11 cellular contexts compared by ENCODE assay signal in the genomic region with DNA sequence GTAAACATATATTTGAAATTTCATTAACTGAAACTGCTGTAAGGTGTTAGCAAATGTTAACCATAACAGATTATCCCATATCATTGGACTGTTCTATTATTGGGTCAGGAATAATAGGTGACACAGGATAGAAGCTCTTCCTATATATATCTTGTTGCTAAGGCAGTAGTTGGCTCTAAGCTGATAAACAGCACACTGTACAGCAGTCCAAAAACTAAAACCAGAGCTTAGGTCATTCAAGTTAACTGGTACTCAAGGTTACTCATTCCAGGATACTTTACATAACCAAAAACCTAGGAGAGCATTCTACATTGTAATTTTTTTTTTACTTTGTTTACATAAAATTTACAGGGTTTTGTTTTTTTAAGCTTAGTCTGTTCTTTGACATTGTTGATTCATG. TPM values are rescaled to one million over a fixed set of nuclear protein-coding genes. Genes with fewer than 3 reads are reported as not detected.
DNase-seq lines count a peak whose midpoint lies in the region; ATAC-seq and TF ChIP-seq lines count a peak whose summit lies in the region.
"Had no signal": no experiment of that assay in that cellular context is flagged by ENCODE, and none has a peak within 500 bp of the region (broad histone marks: within the 10 kb centered on the region; RNA-seq: fewer than 3 reads in every experiment).

No MANE protein-coding gene starts in this region.

- no peak overlapping the region for H3K23ac ChIP-seq in IMR-90 (ENCODE audit: low read depth, low read length)

- DNase-seq in GM23248 (peak; percentile 59), IMR-90 (peak; percentile 64), fibroblast of the aortic adventitia (ENCODE audit: low read depth) (peak; percentile 36), renal cortical epithelial cell (ENCODE audit: low read depth) (peak; percentile 15), tibial nerve (ENCODE audit: low spot score in 2 of 2) (no peak), breast epithelium (ENCODE audit: low spot score in 2 of 2) (no peak)
- DNase-seq: DMS 273 treated with DMSO at 0.1 percent for 48 hours; NCI-H187; NK-92 treated with Interleukin-12 subunit alpha and Interleukin-12 subunit beta, amount 100 ng/mL, for 24 hours; retina had no signal

- peaks cover under 1% of the 10 kb centered on the region; the same call in 1 of the 2 replicates for H3K79me2 ChIP-seq in GM23248 (ENCODE audit: insufficient read depth)

- no peak overlapping the region for H2BK15ac ChIP-seq in IMR-90 (ENCODE audit: low read depth, low read length)

- H2AFZ ChIP-seq in GM23248 (no peak overlapping the region), IMR-90 (replicated peaks; ENCODE audit: low read length, poor library complexity) (no peak overlapping the region)

- H3K4me1 ChIP-seq in GM23248 (ENCODE audit: insufficient read depth): no peaks in the 10 kb centered on the region
- H3K4me1 ChIP-seq in IMR-90 (ENCODE audit: control insufficient read depth, insufficient read depth, low read length): no peaks in the 10 kb centered on the region
- H3K4me1 ChIP-seq in tibial nerve: no peaks in the 10 kb centered on the region
- H3K4me1 ChIP-seq in breast epithelium: no peaks in the 10 kb centered on the region

- H3K4ac ChIP-seq in IMR-90 (ENCODE audit: low read depth, low read length): no peak overlapping the region

- H3K79me1 ChIP-seq in IMR-90 (ENCODE audit: low read depth in 1 of 2, low read length in 2 of 2): no peaks in the 10 kb centered on the region; a peak in 1 of 4 replicates

- no peak overlapping the region for H4K8ac ChIP-seq in IMR-90 (ENCODE audit: low read depth in 2 of 2, low read length in 2 of 2)

- H4K20me1 ChIP-seq in GM23248 (ENCODE audit: insufficient read depth) (no peaks in the 10 kb centered on the region), IMR-90 (ENCODE audit: insufficient read depth, low read length) (no peaks in the 10 kb centered on the region)

- no peak overlapping the region for H2BK20ac ChIP-seq in IMR-90 (ENCODE audit: low read depth, low read length)

- peak overlapping the region; percentile 54 for H3K27ac ChIP-seq in GM23248
- H3K27ac ChIP-seq in IMR-90 (ENCODE audit: insufficient read depth, low read length): no peak overlapping the region
- no peak overlapping the region for H3K27ac ChIP-seq in tibial nerve
- no peak overlapping the region for H3K27ac ChIP-seq in breast epithelium

- intact Hi-C loops in IMR-90 (cut with micrococcal nuclease): loop anchor here (10.0 kb wide), 1 partner anchor 1704 kb away; no protein-coding TSS in a partner anchor
- intact Hi-C loops in breast epithelium (cut with DNase I; ENCODE audit: low total_unique reads): no loop called here

- H3K4me3 ChIP-seq in GM23248 (no peak overlapping the region), IMR-90 (ENCODE audit: insufficient read depth, low read depth, low read length) (no peak overlapping the region), fibroblast of the aortic adventitia (ENCODE audit: low read depth, low read length) (no peak overlapping the region), tibial nerve (no peak overlapping the region), breast epithelium (no peak overlapping the region)

- POLR2A ChIA-PET in IMR-90 (lab: Charles Lee; ENCODE audit: unreplicated experiment): interaction anchor here (0.7 kb wide), 1 partner anchor 10 kb away, joined by 4 read pairs; no protein-coding TSS in a partner anchor

- peaks cover 42% of the 10 kb centered on the region for H3K36me3 ChIP-seq in GM23248 (ENCODE audit: low read depth)
- H3K36me3 ChIP-seq in IMR-90 (ENCODE audit: control insufficient read depth, insufficient read depth, low read length): peaks cover 9% of the 10 kb centered on the region
- H3K36me3 ChIP-seq in tibial nerve: peaks cover 0 to 65% (median 0%) of the 10 kb centered on the region in 3 donors
- no peaks in the 10 kb centered on the region for H3K36me3 ChIP-seq in breast epithelium

- H3K4me2 ChIP-seq in GM23248 (ENCODE audit: unreplicated experiment): no peak overlapping the region
- no peak overlapping the region for H3K4me2 ChIP-seq in IMR-90 (ENCODE audit: low read depth, low read length)

- H2AK5ac ChIP-seq in IMR-90 (ENCODE audit: low read depth, low read length): no peak overlapping the region

- H3K9me2 ChIP-seq in GM23248 (ENCODE audit: insufficient read depth): no peaks in the 10 kb centered on the region

- TF ChIP-seq CTCF in IMR-90 (conservative IDR thresholded peaks at IDR 0.05; ENCODE audit: low read depth, low read length) (no peak), fibroblast of the aortic adventitia (IDR thresholded peaks at IDR 0.05; ENCODE audit: insufficient read depth, low read length) (no peak), tibial nerve (IDR thresholded peaks at IDR 0.05) (no peak), breast epithelium (IDR thresholded peaks at IDR 0.05) (no peak)

- TF ChIP-seq RAD21 in IMR-90 (IDR thresholded peaks at IDR 0.05; ENCODE audit: low read length): no peak

- H2BK5ac ChIP-seq in IMR-90 (ENCODE audit: low read depth, low read length, poor library complexity, severe bottlenecking): no peak overlapping the region

- CTCF ChIA-PET in IMR-90 (lab: Yijun Ruan, JAX): interaction anchor here (0.6 kb wide), 1 partner anchor 1210 kb away, joined by 4 read pairs; no protein-coding TSS in a partner anchor

- H3K14ac ChIP-seq in IMR-90 (replicated peaks; ENCODE audit: low read depth, low read length): no peak overlapping the region

- H4K91ac ChIP-seq in IMR-90 (ENCODE audit: insufficient read depth, low read depth, low read length): no peak overlapping the region

- no peaks in the 10 kb centered on the region for H3K9me1 ChIP-seq in IMR-90 (ENCODE audit: insufficient read depth, low read length)

- dilution Hi-C loops in IMR-90 (cut with HindIII; ENCODE audit: low sequenced_read_pairs, unreplicated experiment): no loop called here

- BruUV-seq in IMR-90 (replicated peaks; lab: Mats Ljungman, UMichigan): no TSS peak

- no peak overlapping the region for H3K18ac ChIP-seq in IMR-90 (ENCODE audit: low read depth, low read length)

- H2AK9ac ChIP-seq in IMR-90 (replicated peaks; ENCODE audit: low read depth, low read length, poor library complexity): no peak overlapping the region

- H3K27me3 ChIP-seq in GM23248 (replicated peaks; ENCODE audit: insufficient read depth) (no peaks in the 10 kb centered on the region), IMR-90 (ENCODE audit: control insufficient read depth, insufficient read depth, low read length) (no peaks in the 10 kb centered on the region), tibial nerve (no peaks in the 10 kb centered on the region), breast epithelium (no peaks in the 10 kb centered on the region)

- H3K9ac ChIP-seq in GM23248 (no peak overlapping the region; the same call in 1 of the 2 replicates), IMR-90 (ENCODE audit: low read depth, low read length) (no peak overlapping the region)

- H2BK120ac ChIP-seq in IMR-90 (ENCODE audit: low read depth, low read length): no peak overlapping the region

- H3F3A ChIP-seq in GM23248 (ENCODE audit: insufficient read depth): peaks cover 67% of the 10 kb centered on the region

- no peak for TF ChIP-seq POLR2A in IMR-90 (IDR thresholded peaks at IDR 0.05; ENCODE audit: low read depth, low read length)
- no peak for TF ChIP-seq POLR2A in tibial nerve (IDR thresholded peaks at IDR 0.05)
- TF ChIP-seq POLR2A in breast epithelium (IDR thresholded peaks at IDR 0.05): no peak

- no peak for TF ChIP-seq EP300 in tibial nerve (IDR thresholded peaks at IDR 0.05)

- ATAC-seq in IMR-90 (ENCODE audit: low read depth) (peak; percentile 71; the same call in 1 of the 2 replicates), HG02885 (IDR thresholded peaks at IDR 0.05; ENCODE audit: poor library complexity, unreplicated experiment) (no peak)

- no peak overlapping the region for H4K5ac ChIP-seq in IMR-90 (ENCODE audit: low read depth, low read length)

- H3K9me3 ChIP-seq in GM23248 (ENCODE audit: low read depth) (no peaks in the 10 kb centered on the region), IMR-90 (ENCODE audit: control insufficient read depth, insufficient read depth, low read length) (no peaks in the 10 kb centered on the region), tibial nerve (no peaks in the 10 kb centered on the region), breast epithelium (no peaks in the 10 kb centered on the region)

- no peak overlapping the region for H3K56ac ChIP-seq in IMR-90 (ENCODE audit: extremely low read depth, insufficient read depth, low read length)

- in situ Hi-C loops in GM23248 (cut with MboI): no loop called here
- in situ Hi-C loops in IMR-90 (cut with MboI; ENCODE audit: low sequenced_read_pairs): no loop called here

TF ChIP-seq in IMR-90, 13 proteins besides CTCF, POLR2A, EP300 and RAD21:
- TF ChIP-seq NFE2L2 (IDR thresholded peaks at IDR 0.05; ENCODE audit: low read depth, low read length): no peak
- TF ChIP-seq CEBPB (IDR thresholded peaks at IDR 0.05; ENCODE audit: low read depth, low read length): no peak
- TF ChIP-seq SMC3 (IDR thresholded peaks at IDR 0.05; ENCODE audit: low read depth, low read length): no peak
- no peak for TF ChIP-seq RFX5 (IDR thresholded peaks at IDR 0.05; ENCODE audit: low read depth, low read length)
- TF ChIP-seq FOS (IDR thresholded peaks at IDR 0.05; ENCODE audit: low read depth, low read length): no peak

RNA-seq across cellular contexts. Expression of gene DNAJC19, which starts 8.9 kb away (rescaled TPM):
- total RNA-seq in GM23248 (2014; rRNA removed; shearing (Covaris generic)): 21.4 and 34.5 TPM in 2 replicates
- 82.8 and 89.4 TPM in 2 replicates for polyA plus RNA-seq in GM23248 (2016; fragmentation: Nextera tagmentation; extraction: Ambion mirVana)
- 16.0 and 20.8 TPM in 2 replicates for total RNA-seq in IMR-90 (2012; rRNA removed)
- 37.5 and 39.4 TPM in 2 replicates for polyA plus RNA-seq in IMR-90 (2012; rRNA removed)
- polyA plus RNA-seq in IMR-90 (2012; cell fraction: cytosol; rRNA removed): 23.6 and 26.1 TPM in 2 replicates
- 8.2 and 16.8 TPM in 2 replicates for polyA plus RNA-seq in IMR-90 (2012; cell fraction: nucleus; rRNA removed; ENCODE audit: low replicate concordance)
- 23.1 and 29.5 TPM in 2 replicates for total RNA-seq in fibroblast of the aortic adventitia (ENCODE audit: low replicate concordance)
- 25.6 and 38.6 TPM in 2 replicates for total RNA-seq in renal cortical epithelial cell
- total RNA-seq in tibial nerve: 10 to 100 TPM; 28.8 to 45.2 (median 36.5) TPM
- total RNA-seq in breast epithelium: 10 to 100 TPM; 39.8 to 55.4 (median 44.5) TPM

Comparison
In these comparisons a context has a peak if more than half of its experiments do, and no peak if none do; other contexts are left out.
1. DNase-seq: peak in GM23248 (single experiment), IMR-90 (single experiment), fibroblast of the aortic adventitia (single experiment) and renal cortical epithelial cell (single experiment); none in tibial nerve (0 of 2) and breast epithelium (0 of 2).